Comparison of ENCODE assay signal across 2 cellular contexts in genomic region chr17:16300554-16300953, GRCh38.
TF ChIP-seq lines count a peak whose summit lies in the region.

No MANE protein-coding gene starts in this region.

TF ChIP-seq in liver, 16 proteins besides CTCF, POLR2A, EP300 and RAD21 (continued from another document):
- TF ChIP-seq RXRA (IDR thresholded peaks at IDR 0.05) = peak in 1 of 2 donors; percentile 31
- no peak for TF ChIP-seq ZBTB33 (IDR thresholded peaks at IDR 0.05)
- peak in 1 of 2 donors; percentile 36 for TF ChIP-seq HNF4A (conservative IDR thresholded peaks at IDR 0.05)
- TF ChIP-seq FOXA2 (IDR thresholded peaks at IDR 0.05) = peak; percentile 81
- TF ChIP-seq HNF4G (IDR thresholded peaks at IDR 0.05) = no peak
- TF ChIP-seq YY1 (IDR thresholded peaks at IDR 0.05) = peak; percentile 55
- TF ChIP-seq, protein P1, sequence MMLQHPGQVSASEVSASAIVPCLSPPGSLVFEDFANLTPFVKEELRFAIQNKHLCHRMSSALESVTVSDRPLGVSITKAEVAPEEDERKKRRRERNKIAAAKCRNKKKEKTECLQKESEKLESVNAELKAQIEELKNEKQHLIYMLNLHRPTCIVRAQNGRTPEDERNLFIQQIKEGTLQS (IDR thresholded peaks at IDR 0.05) = no peak
- TF ChIP-seq FOXA1 (IDR thresholded peaks at IDR 0.05) = peak; percentile 74
TF ChIP-seq in liver: peak in this region for 5.

TF ChIP-seq in HepG2, 621 proteins besides CTCF, POLR2A, EP300 and RAD21 (continued from another document):
- TF ChIP-seq, protein P2, sequence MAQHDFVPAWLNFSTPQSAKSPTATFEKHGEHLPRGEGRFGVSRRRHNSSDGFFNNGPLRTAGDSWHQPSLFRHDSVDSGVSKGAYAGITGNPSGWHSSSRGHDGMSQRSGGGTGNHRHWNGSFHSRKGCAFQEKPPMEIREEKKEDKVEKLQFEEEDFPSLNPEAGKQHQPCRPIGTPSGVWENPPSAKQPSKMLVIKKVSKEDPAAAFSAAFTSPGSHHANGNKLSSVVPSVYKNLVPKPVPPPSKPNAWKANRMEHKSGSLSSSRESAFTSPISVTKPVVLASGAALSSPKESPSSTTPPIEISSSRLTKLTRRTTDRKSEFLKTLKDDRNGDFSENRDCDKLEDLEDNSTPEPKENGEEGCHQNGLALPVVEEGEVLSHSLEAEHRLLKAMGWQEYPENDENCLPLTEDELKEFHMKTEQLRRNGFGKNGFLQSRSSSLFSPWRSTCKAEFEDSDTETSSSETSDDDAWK (CRISPR knock-in tag; IDR thresholded peaks at IDR 0.05) = no peak
- TF ChIP-seq TBP (CRISPR knock-in tag; IDR thresholded peaks at IDR 0.05) (no peak), SOX5 (CRISPR knock-in tag; IDR thresholded peaks at IDR 0.05; ENCODE audit: borderline replicate concordance) (no peak), ETS1 (CRISPR knock-in tag; IDR thresholded peaks at IDR 0.05) (no peak), SIN3B (IDR thresholded peaks at IDR 0.05; ENCODE audit: low read length) (no peak), FOXO1 (CRISPR knock-in tag; IDR thresholded peaks at IDR 0.05) (no peak), UBTF (CRISPR knock-in tag; IDR thresholded peaks at IDR 0.05) (no peak), ZXDC (CRISPR knock-in tag; IDR thresholded peaks at IDR 0.05) (no peak), CEBPG (CRISPR knock-in tag; IDR thresholded peaks at IDR 0.05) (no peak), ATF7-NPFF (CRISPR knock-in tag; IDR thresholded peaks at IDR 0.05; ENCODE audit: low read depth) (no peak)
